Comparison of ENCODE assay signal across 11 cellular contexts in the genomic region with DNA sequence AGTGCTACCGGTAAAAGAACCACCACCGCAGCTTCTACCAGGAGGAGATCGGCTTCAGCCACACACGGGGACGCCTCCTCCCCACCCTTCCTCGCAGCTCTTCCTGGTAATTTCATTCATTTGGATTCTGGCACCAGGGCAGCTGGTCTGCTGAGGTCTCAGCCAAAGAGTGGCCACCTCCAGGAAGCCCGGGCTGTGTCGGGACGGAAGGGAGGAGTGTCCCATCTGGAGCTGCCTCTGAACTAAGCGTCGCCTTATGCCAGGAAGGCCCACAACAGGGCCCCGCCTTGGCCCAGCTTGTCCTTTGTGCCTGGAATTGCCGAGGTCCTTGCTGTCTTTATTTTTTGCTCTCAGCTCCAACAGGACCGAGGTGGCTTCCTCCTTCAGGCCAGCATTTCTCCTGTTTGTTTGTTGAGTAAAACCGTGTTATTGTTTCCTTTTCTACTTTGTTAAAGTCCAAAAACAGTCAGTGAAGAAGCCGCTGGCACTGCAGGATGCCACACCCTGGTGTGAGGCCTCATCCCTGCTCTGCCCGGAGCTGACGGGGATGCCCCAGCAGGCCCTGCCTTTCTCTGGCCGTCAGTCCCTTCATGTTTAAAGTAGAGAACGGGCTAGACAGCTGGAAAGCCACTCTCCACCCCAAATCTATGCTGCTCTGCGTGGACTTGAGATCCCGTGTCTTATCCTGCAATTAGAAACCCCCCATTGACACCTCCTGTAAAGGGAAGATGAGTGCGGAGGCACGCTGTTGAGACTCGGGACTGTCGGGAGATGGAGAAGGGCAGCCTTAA. TPM values are rescaled to one million over a fixed set of nuclear protein-coding genes. Genes with fewer than 3 reads are reported as not detected.
DNase-seq lines count a peak whose midpoint lies in the region; ATAC-seq and TF ChIP-seq lines count a peak whose summit lies in the region.
"Had no signal": no experiment of that assay in that cellular context is flagged by ENCODE, and none has a peak within 500 bp of the region (broad histone marks: within the 10 kb centered on the region; RNA-seq: fewer than 3 reads in every experiment).

No MANE protein-coding gene starts in this region.

- peak; percentile 70 for ATAC-seq in thoracic aorta (ENCODE audit: insufficient number of reproducible peaks, low FRiP score, low read depth)
- no peak for ATAC-seq in HG02938 (IDR thresholded peaks at IDR 0.05; ENCODE audit: unreplicated experiment)

- H3K9me3 ChIP-seq in endodermal cell (ENCODE audit: control insufficient read depth, low read length) = no peaks in the 10 kb centered on the region
- H3K9me3 ChIP-seq in mesenchymal stem cell (ENCODE audit: control insufficient read depth, low read length) = no peaks in the 10 kb centered on the region
- no peaks in the 10 kb centered on the region for H3K9me3 ChIP-seq in thoracic aorta
- no peaks in the 10 kb centered on the region for H3K9me3 ChIP-seq in testis

- H3K36me3 Mint-ChIP-seq in endodermal cell (ENCODE audit: low read depth) = no peaks in the 10 kb centered on the region

- H2BK5ac ChIP-seq in mesenchymal stem cell (ENCODE audit: low read depth, low read length, poor library complexity, severe bottlenecking) = no peak overlapping the region

- H3K18ac ChIP-seq in mesenchymal stem cell (ENCODE audit: low read depth in 1 of 2, low read length in 2 of 2) = no peak overlapping the region

- no peak overlapping the region for H2BK15ac ChIP-seq in mesenchymal stem cell (ENCODE audit: low read depth, poor library complexity, severe bottlenecking)

- H2AFZ ChIP-seq in mesenchymal stem cell (ENCODE audit: low read depth, low read length) = no peak overlapping the region

- H2BK12ac ChIP-seq in mesenchymal stem cell (ENCODE audit: low read length in 2 of 2) = no peak overlapping the region

- H3K4me1 Mint-ChIP-seq in endodermal cell = peaks cover 34% of the 10 kb centered on the region

- no peak overlapping the region for H3K14ac ChIP-seq in mesenchymal stem cell (ENCODE audit: low read length in 2 of 2)

- H3K9me3 Mint-ChIP-seq in endodermal cell = no peaks in the 10 kb centered on the region
- H3K9me3 Mint-ChIP-seq: T-helper 1 cell treated with Interleukin-12 subunit alpha and Interleukin-12 subunit beta and Interleukin-4 antibody, amounts not matched to agents 30 μg/mL and 1 μg/mL, for 36 hours had no signal

- H3K23ac ChIP-seq in mesenchymal stem cell (ENCODE audit: low read length in 2 of 2) = no peak overlapping the region

- no peaks in the 10 kb centered on the region for H3K79me1 ChIP-seq in mesenchymal stem cell (replicated peaks; ENCODE audit: low read length, poor library complexity, severe bottlenecking)

- H3K27me3 Mint-ChIP-seq in endodermal cell (ENCODE audit: insufficient read depth) = no peaks in the 10 kb centered on the region

- H4K91ac ChIP-seq in mesenchymal stem cell (ENCODE audit: low read length) = no peak overlapping the region

- no peaks in the 10 kb centered on the region for H3K36me3 ChIP-seq in endodermal cell (ENCODE audit: control insufficient read depth, insufficient read depth, low read length)
- peaks cover 18 to 49% of the 10 kb centered on the region in 2 experiments for H3K36me3 ChIP-seq in mesenchymal stem cell (ENCODE audit: control insufficient read depth in 1 of 2, insufficient read depth in 2 of 2, low read depth in 1 of 2, low read length in 2 of 2)
- H3K36me3 ChIP-seq in thoracic aorta = no peaks in the 10 kb centered on the region
- no peaks in the 10 kb centered on the region for H3K36me3 ChIP-seq in testis (ENCODE audit: low read depth, missing control alignments)

- H3K4me3 Mint-ChIP-seq in endodermal cell = no peak overlapping the region
- H3K4me3 Mint-ChIP-seq: T-helper 1 cell treated with Interleukin-12 subunit alpha and Interleukin-12 subunit beta and Interleukin-4 antibody, amounts not matched to agents 30 μg/mL and 1 μg/mL, for 36 hours had no signal

- 82 to 84% methylated on average over 22 to 26 of the region's 26 CpGs for WGBS in endodermal cell (ENCODE audit: insufficient coverage in 1 of 2, insufficient read length in 1 of 2), 2 experiments
- 79% methylated on average over 24 of the region's 26 CpGs for WGBS in mesenchymal stem cell
- 76 to 83% methylated on average over 26 of the region's 26 CpGs for WGBS in testis, 2 donors

- H3K4me1 ChIP-seq in endodermal cell (ENCODE audit: control insufficient read depth, insufficient read depth, low read length) (peaks cover 12% of the 10 kb centered on the region), mesenchymal stem cell (ENCODE audit: control insufficient read depth, insufficient read depth, low read depth, low read length) (peaks cover 21% of the 10 kb centered on the region), thoracic aorta (ENCODE audit: control insufficient read depth in 1 of 2, low read depth in 2 of 2) (peaks cover 10 to 20% of the 10 kb centered on the region in 2 donors), testis (peaks cover 5% of the 10 kb centered on the region)

- DNase-seq in RPMI7951 (ENCODE audit: low read depth) (peak; percentile 25), endodermal cell (no peak), mesenchymal stem cell (no peak), thoracic aorta (ENCODE audit: low spot score) (peak; percentile 40), OCI-M1 (lab: John Stamatoyannopoulos, UW) (no peak), testis (no peak)
- no peak for DNase-seq in activated CD4-positive, alpha-beta T cell treated with anti-CD3 and anti-CD28 coated beads, Interleukin-2, amount 50 U/mL, for 48 hours
- DNase-seq: DMS79 treated with DMSO at 0.1 percent for 48 hours, midbrain had no signal

- no peaks in the 10 kb centered on the region for H3K27me3 ChIP-seq in endodermal cell (ENCODE audit: control insufficient read depth, insufficient read depth, low read length, poor library complexity, severe bottlenecking)
- no peaks in the 10 kb centered on the region for H3K27me3 ChIP-seq in mesenchymal stem cell (ENCODE audit: control insufficient read depth in 1 of 2, insufficient read depth in 1 of 2, low read length in 2 of 2)
- H3K27me3 ChIP-seq in thoracic aorta (replicated peaks; ENCODE audit: insufficient read depth) = no peaks in the 10 kb centered on the region
- no peaks in the 10 kb centered on the region for H3K27me3 ChIP-seq in testis

- no peak overlapping the region for H4K8ac ChIP-seq in mesenchymal stem cell (ENCODE audit: low read length)

- H2AK5ac ChIP-seq in mesenchymal stem cell (ENCODE audit: low read length, severe bottlenecking) = no peak overlapping the region

- H3K4me3 ChIP-seq in endodermal cell (ENCODE audit: low read length) = no peak overlapping the region
- no peak overlapping the region for H3K4me3 ChIP-seq in mesenchymal stem cell (ENCODE audit: insufficient read depth in 1 of 2, low read depth in 1 of 2, low read length in 2 of 2)
- H3K4me3 ChIP-seq in thoracic aorta = peak overlapping the region; percentile 5
- no peak overlapping the region for H3K4me3 ChIP-seq in testis

- no peak overlapping the region for H2BK120ac ChIP-seq in mesenchymal stem cell (ENCODE audit: low read depth, low read length)

- no peak for TF ChIP-seq POLR2A in testis (IDR thresholded peaks at IDR 0.05)

- TF ChIP-seq CTCF in endodermal cell (conservative IDR thresholded peaks at IDR 0.05) = no peak
- TF ChIP-seq CTCF in thoracic aorta (IDR thresholded peaks at IDR 0.05) = no peak
- TF ChIP-seq CTCF in testis (IDR thresholded peaks at IDR 0.05) = no peak

- intact Hi-C loops in testis (cut with DNase I; ENCODE audit: low total_unique reads) = no loop called here

- H3K27ac ChIP-seq in endodermal cell (ENCODE audit: low read depth, low read length) (peak overlapping the region; percentile 47), mesenchymal stem cell (ENCODE audit: low read length, poor library complexity, severe bottlenecking) (no peak overlapping the region), thoracic aorta (peak overlapping the region; percentile 68 to 69), testis (peak overlapping the region in 1 of 2 donors; percentile 14)

- H3K4me2 ChIP-seq in mesenchymal stem cell (ENCODE audit: low read length, poor library complexity, severe bottlenecking) = no peak overlapping the region

- no peak overlapping the region for H3K27ac Mint-ChIP-seq in endodermal cell
- H3K27ac Mint-ChIP-seq: T-helper 1 cell treated with Interleukin-12 subunit alpha and Interleukin-12 subunit beta and Interleukin-4 antibody, amounts not matched to agents 30 μg/mL and 1 μg/mL, for 36 hours had no signal

- no peak overlapping the region for H3K9ac ChIP-seq in endodermal cell (ENCODE audit: extremely low read depth, low read length, poor library complexity, severe bottlenecking)
- peak overlapping the region; percentile 50 for H3K9ac ChIP-seq in mesenchymal stem cell (ENCODE audit: low read length)

- H3K4ac ChIP-seq in mesenchymal stem cell (ENCODE audit: low read depth in 1 of 2, low read length in 2 of 2) = no peak overlapping the region

RNA-seq across cellular contexts. Expression of gene TTYH3, which starts 24.5 kb away (rescaled TPM):
- 20.5 and 34.9 TPM in 2 replicates for total RNA-seq in RPMI7951 (2014; rRNA removed; shearing (Covaris generic))
- 100 to 1,000 TPM; 145 to 152 TPM for total RNA-seq in endodermal cell
- 164 TPM for polyA plus RNA-seq in endodermal cell (2013, experiment 1 of 2)
- 151 TPM for polyA plus RNA-seq in endodermal cell (2013, experiment 2 of 2)
- polyA plus RNA-seq in mesenchymal stem cell (2013, experiment 1 of 2) = 198 TPM
- 194 TPM for polyA plus RNA-seq in mesenchymal stem cell (2013, experiment 2 of 2)
- 10 to 100 TPM; 58.6 to 69.3 TPM for total RNA-seq in thoracic aorta
- 10 to 100 TPM; 59.5 to 69.9 TPM for total RNA-seq in testis
- 35.6 TPM for polyA plus RNA-seq in testis (ENCODE audit: insufficient read depth, low read depth, low replicate concordance)

RNA-seq across cellular contexts. Expression of gene IQCE, which starts 48.5 kb away (rescaled TPM):
- total RNA-seq in RPMI7951 (2014; rRNA removed; shearing (Covaris generic)) = 10.1 and 14.8 TPM in 2 replicates
- total RNA-seq in endodermal cell = 10 to 100 TPM; 15.4 to 20.8 TPM
- polyA plus RNA-seq in endodermal cell (2013, experiment 1 of 2) = 15.7 TPM
- polyA plus RNA-seq in endodermal cell (2013, experiment 2 of 2) = 13.5 TPM
- polyA plus RNA-seq in mesenchymal stem cell (2013, experiment 1 of 2) = 10.2 TPM
- 10.0 TPM for polyA plus RNA-seq in mesenchymal stem cell (2013, experiment 2 of 2)
- 10 to 100 TPM; 10.6 to 40.1 TPM for total RNA-seq in thoracic aorta
- 100 to 1,000 TPM in 1 of 2 donors, 10 to 100 TPM in 1; 57.9 to 139 TPM for total RNA-seq in testis
- 86.4 TPM for polyA plus RNA-seq in testis (ENCODE audit: insufficient read depth, low read depth, low replicate concordance)

RNA-seq across cellular contexts. Expression of gene BRAT1, which starts 52.0 kb away (rescaled TPM):
- total RNA-seq in RPMI7951 (2014; rRNA removed; shearing (Covaris generic)) = 22.6 and 28.8 TPM in 2 replicates
- total RNA-seq in endodermal cell (10 to 100 TPM; 42.1 to 42.7 TPM), thoracic aorta (10 to 100 TPM; 28.8 to 43.6 TPM), testis (100 to 1,000 TPM; 104 to 108 TPM)
- 46.3 TPM for polyA plus RNA-seq in endodermal cell (2013, experiment 1 of 2)
- 42.2 TPM for polyA plus RNA-seq in endodermal cell (2013, experiment 2 of 2)
- polyA plus RNA-seq in mesenchymal stem cell (2013, experiment 1 of 2) = 10.5 TPM
- 10.6 TPM for polyA plus RNA-seq in mesenchymal stem cell (2013, experiment 2 of 2)
- polyA plus RNA-seq in testis (ENCODE audit: insufficient read depth, low read depth, low replicate concordance) = 45.3 TPM

Comparison
In these comparisons a context has a peak if more than half of its experiments do, and no peak if none do; other contexts are left out.
1. DNase-seq: peak in RPMI7951 (single experiment) and thoracic aorta (single experiment); none in endodermal cell (single experiment), mesenchymal stem cell (single experiment), activated CD4-positive, alpha-beta T cell treated with anti-CD3 and anti-CD28 coated beads, Interleukin-2, amount 50 U/mL, for 48 hours (0 of 2), OCI-M1 (single experiment) and testis (single experiment).